2 cellular contexts compared by ENCODE assay signal in genomic region chr22:41471606-41472005, GRCh38.
TF ChIP-seq lines count a peak whose summit lies in the region.

No MANE protein-coding gene starts in this region.

TF ChIP-seq in HEK293, 187 proteins besides CTCF, POLR2A, EP300 and RAD21:
- TF ChIP-seq ZBTB17 (tag by site-specific recombination; IDR thresholded peaks at IDR 0.05) (0 out of 2 replicates have a peak, but pooled peaks have one; percentile 27), ZNF626 (tag by site-specific recombination; IDR thresholded peaks at IDR 0.05) (no peak)

TF ChIP-seq in GM12878, 131 proteins besides CTCF, POLR2A, EP300 and RAD21:
- TF ChIP-seq ZNF592 (IDR thresholded peaks at IDR 0.05) (no peak), SIN3A (IDR thresholded peaks at IDR 0.05; ENCODE audit: low read depth, low read length) (no peak), MYC (IDR thresholded peaks at IDR 0.05; ENCODE audit: insufficient read depth, insufficient read length, insufficient replicate concordance, low read length, severe bottlenecking) (no peak), NFIC (IDR thresholded peaks at IDR 0.05; ENCODE audit: low read depth, low read length) (no peak), NRF1 (conservative IDR thresholded peaks at IDR 0.05; ENCODE audit: low read depth, low read length) (no peak), USF2 (IDR thresholded peaks at IDR 0.05; ENCODE audit: borderline replicate concordance, low read depth, low read length) (no peak), BACH1 (IDR thresholded peaks at IDR 0.05; ENCODE audit: borderline replicate concordance) (no peak), STAT1 (conservative IDR thresholded peaks at IDR 0.05) (no peak), GABPA (IDR thresholded peaks at IDR 0.05; ENCODE audit: low read depth) (no peak), POU2F2 (IDR thresholded peaks at IDR 0.05; ENCODE audit: borderline replicate concordance, low read depth, low read length) (no peak), RCOR1 (conservative IDR thresholded peaks at IDR 0.05; ENCODE audit: low read depth, low read length) (no peak), RBBP5 (conservative IDR thresholded peaks at IDR 0.05) (no peak)
